Comparison of ENCODE assay signal across 3 cellular contexts in genomic region chr9:133146746-133147411, GRCh38.
TF ChIP-seq lines count a peak whose summit lies in the region.

No MANE protein-coding gene starts in this region.

TF ChIP-seq in SK-N-SH, 30 proteins besides CTCF, POLR2A, EP300 and RAD21 (continued from another document):
- TF ChIP-seq REST (IDR thresholded peaks at IDR 0.05; ENCODE audit: low read depth, low read length) (no peak), IRF3 (IDR thresholded peaks at IDR 0.05; ENCODE audit: low read depth, low read length) (no peak), ELF1 (IDR thresholded peaks at IDR 0.05) (no peak), PBX3 (IDR thresholded peaks at IDR 0.05) (no peak), GABPA (IDR thresholded peaks at IDR 0.05; ENCODE audit: low read depth) (no peak), TAF1 (IDR thresholded peaks at IDR 0.05; ENCODE audit: borderline replicate concordance, low read depth, low read length) (no peak), FOXM1 (IDR thresholded peaks at IDR 0.05; ENCODE audit: low read depth) (no peak), USF2 (IDR thresholded peaks at IDR 0.05; ENCODE audit: borderline replicate concordance, low read depth, low read length) (no peak), MEF2A (IDR thresholded peaks at IDR 0.05; ENCODE audit: borderline replicate concordance, low read depth) (no peak), POLR2AphosphoS5 (IDR thresholded peaks at IDR 0.05; ENCODE audit: low read depth, low read length) (no peak), GATA2 (CRISPR knock-in tag; IDR thresholded peaks at IDR 0.05) (no peak), JUND (IDR thresholded peaks at IDR 0.05) (no peak), EZH2phosphoT487 (IDR thresholded peaks at IDR 0.05; ENCODE audit: borderline replicate concordance, low read depth) (no peak)

TF ChIP-seq in SK-N-SH treated with all-trans-retinoic acid at 6 μM for 48 hours, 23 proteins besides CTCF, POLR2A, EP300 and RAD21 (continued from another document):
- TF ChIP-seq TSHZ2 (CRISPR knock-in tag; IDR thresholded peaks at IDR 0.05) = no peak
- no peak for TF ChIP-seq POU6F1 (CRISPR knock-in tag; IDR thresholded peaks at IDR 0.05; ENCODE audit: borderline replicate concordance, low read depth)
- no peak for TF ChIP-seq CSRNP3 (CRISPR knock-in tag; IDR thresholded peaks at IDR 0.05)
- no peak for TF ChIP-seq PATZ1 (CRISPR knock-in tag; IDR thresholded peaks at IDR 0.05; ENCODE audit: borderline replicate concordance)

TF ChIP-seq in WTC11, 78 proteins besides CTCF, POLR2A, EP300 and RAD21 (continued from another document):
- no peak for TF ChIP-seq ATF6 (CRISPR knock-in tag; IDR thresholded peaks at IDR 0.05)
- TF ChIP-seq ZBTB21 (CRISPR knock-in tag; IDR thresholded peaks at IDR 0.05; ENCODE audit: borderline replicate concordance) = no peak
- TF ChIP-seq PRRX2 (CRISPR knock-in tag; IDR thresholded peaks at IDR 0.05) = no peak
- no peak for TF ChIP-seq ZNF396 (CRISPR knock-in tag; IDR thresholded peaks at IDR 0.05; ENCODE audit: borderline replicate concordance)
- no peak for TF ChIP-seq NR1H2 (CRISPR knock-in tag; IDR thresholded peaks at IDR 0.05)
- TF ChIP-seq MLX (CRISPR knock-in tag; IDR thresholded peaks at IDR 0.05) = no peak
- TF ChIP-seq ZNF416 (CRISPR knock-in tag; IDR thresholded peaks at IDR 0.05) = no peak
- TF ChIP-seq ZBTB43 (CRISPR knock-in tag; IDR thresholded peaks at IDR 0.05) = no peak
- TF ChIP-seq RORB (CRISPR knock-in tag; IDR thresholded peaks at IDR 0.05) = no peak
- no peak for TF ChIP-seq SOX15 (CRISPR knock-in tag; IDR thresholded peaks at IDR 0.05)
- no peak for TF ChIP-seq HMGXB4 (CRISPR knock-in tag; IDR thresholded peaks at IDR 0.05)
- TF ChIP-seq ZNF121 (CRISPR knock-in tag; IDR thresholded peaks at IDR 0.05) = no peak
- TF ChIP-seq HMGA2 (CRISPR knock-in tag; IDR thresholded peaks at IDR 0.05) = no peak
- TF ChIP-seq USF1 (CRISPR knock-in tag; IDR thresholded peaks at IDR 0.05) = no peak
TF ChIP-seq in WTC11: peak in this region for 0.
